18 cellular contexts compared by ENCODE assay signal in the genomic region with DNA sequence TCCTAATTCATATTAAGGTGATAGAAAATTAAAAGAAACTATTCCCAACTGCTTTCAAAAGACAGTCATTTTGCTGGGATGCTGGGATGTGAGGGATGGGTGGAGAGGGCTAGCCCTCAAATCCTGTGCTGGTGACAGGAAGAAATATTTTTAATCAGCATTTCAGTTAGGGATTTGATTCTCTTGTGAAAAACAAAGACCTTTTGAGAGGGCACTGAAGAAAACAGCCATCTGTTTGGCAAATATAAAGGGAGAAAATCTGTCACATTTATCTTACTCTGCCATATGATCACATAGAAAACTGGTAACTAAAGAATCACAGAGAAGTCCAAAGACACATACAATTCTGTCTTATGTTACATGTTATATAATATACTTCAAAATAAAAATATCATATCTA. TPM values are rescaled to one million over a fixed set of nuclear protein-coding genes. Genes with fewer than 3 reads are reported as not detected.
A peak's percentile ranks its signal among the peaks of the same experiment; 100 is the strongest.
DNase-seq lines count a peak whose midpoint lies in the region; ATAC-seq and TF ChIP-seq lines count a peak whose summit lies in the region.
"Had no signal": no experiment of that assay in that cellular context is flagged by ENCODE, and none has a peak within 500 bp of the region (broad histone marks: within the 10 kb centered on the region; RNA-seq: fewer than 3 reads in every experiment).

No MANE protein-coding gene starts in this region.

- H3K27me3 Mint-ChIP-seq in HFFc6 (ENCODE audit: insufficient read depth), result no peaks in the 10 kb centered on the region

- H3K36me3 Mint-ChIP-seq in HFFc6 (ENCODE audit: low read depth), result peaks cover 9% of the 10 kb centered on the region

- H3K9me3 Mint-ChIP-seq in HFFc6, result no peaks in the 10 kb centered on the region

- peak overlapping the region; percentile 75 for H3K27ac ChIP-seq in cingulate gyrus (ENCODE audit: low read depth, low read length)
- H3K27ac ChIP-seq: C4-2B, GM23248, KMS-11, SJSA1 had no signal

- peak overlapping the region; percentile 7; the same call in 1 of the 2 replicates for H3K27ac Mint-ChIP-seq in HFFc6

- ATAC-seq in HG03196 (IDR thresholded peaks at IDR 0.05; ENCODE audit: unreplicated experiment) (no peak), HG03135 (IDR thresholded peaks at IDR 0.05; ENCODE audit: unreplicated experiment) (no peak), HG03439 (IDR thresholded peaks at IDR 0.05; ENCODE audit: unreplicated experiment) (no peak)

- no peak overlapping the region for H3K4me3 Mint-ChIP-seq in HFFc6

- DNase-seq in HFFc6 (no peak), NCI-H524 treated with DMSO at 0.1 percent for 48 hours (lab: John Stamatoyannopoulos, UW) (peak; percentile 77), pons (ENCODE audit: low spot score) (peak; percentile 82)
- DNase-seq: COR-L47, GM23248, HCEC 1CT, NCI-H1436, NCI-H2081, NCI-H226, NCI-H69 had no signal

- TF ChIP-seq CTCF in HFFc6 (IDR thresholded peaks at IDR 0.05), result no peak

- H3K4me1 Mint-ChIP-seq in HFFc6 (ENCODE audit: low read depth), result peaks cover 22% of the 10 kb centered on the region

RNA-seq across cellular contexts. Expression of a gene that starts 12.3 kb away (rescaled TPM):
- 10 to 100 TPM; 42.2 to 44.6 (median 43.5) TPM for total RNA-seq in HFFc6 (2021; fragmentation: NEBNext Ultra II Directional; extraction: Animal tissue kit (Norgen Biotek cat#: 25700))

RNA-seq across cellular contexts. Expression of a gene that starts 46.1 kb away (rescaled TPM):
- under 1 TPM in 1 of 6 experiments, not detected in 5; 0.08 TPM for total RNA-seq in HFFc6 (2021; fragmentation: NEBNext Ultra II Directional; extraction: Animal tissue kit (Norgen Biotek cat#: 25700))
- total RNA-seq: GM23248, M059J, SJSA1 had no signal
